In the genomic region with DNA sequence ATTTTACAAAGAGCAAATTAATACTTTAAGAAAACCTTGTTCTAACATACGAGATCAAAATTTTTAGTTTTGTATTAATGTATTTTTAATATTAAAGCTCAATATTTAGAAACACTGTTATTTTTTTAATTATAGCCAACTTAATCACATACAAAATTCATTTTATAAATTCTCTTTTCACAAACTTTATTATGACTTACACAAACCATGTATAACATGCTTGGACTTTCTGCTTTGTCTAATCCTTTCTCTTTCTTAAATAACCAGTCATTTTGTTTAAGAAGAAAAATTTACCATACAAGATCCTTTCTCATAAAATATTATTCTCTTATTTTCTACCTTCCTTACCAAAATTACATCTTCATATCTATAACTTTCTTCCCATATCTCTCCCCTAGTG, we compare ENCODE assay signal across 20 cellular contexts.
"Had no signal": no experiment of that assay in that cellular context is flagged by ENCODE, and none has a peak within 500 bp of the region (broad histone marks: within the 10 kb centered on the region; RNA-seq: fewer than 3 reads in every experiment).

No MANE protein-coding gene starts in this region.

- H3K27ac Mint-ChIP-seq: activated CD4-positive, alpha-beta T cell treated with anti-CD3 and anti-CD28 coated beads, Interleukin-2, amount 10 ng/mL, durations not matched to agents 7 days and 5 days; activated CD8-positive, alpha-beta T cell treated with anti-CD3 and anti-CD28 coated beads, Interleukin-2, amount 10 ng/mL, durations not matched to agents 7 days and 5 days; activated naive CD8-positive, alpha-beta T cell treated with anti-CD3 and anti-CD28 coated beads, Interleukin-2, amount 10 ng/mL, durations not matched to agents 7 days and 5 days; activated T-cell treated with anti-CD3 and anti-CD28 coated beads, Interleukin-2, amount 50 U/mL, for 24 hours; activated T-helper 2 cell treated with anti-CD3 and anti-CD28 coated beads, Interferon-gamma antibody, Interleukin-2, Interleukin-4, amounts not matched to agents 10 μg/mL and 5 μg/mL and 100 μg/mL, durations not matched to agents 14 hours and 24 hours and 36 hours; brain; naive thymus-derived CD4-positive, alpha-beta T cell had no signal

- H3K4me3 Mint-ChIP-seq: activated CD4-positive, alpha-beta T cell treated with anti-CD3 and anti-CD28 coated beads, Interleukin-2, amount 10 ng/mL, durations not matched to agents 7 days and 5 days; activated CD8-positive, alpha-beta T cell treated with anti-CD3 and anti-CD28 coated beads, Interleukin-2, amount 10 ng/mL, durations not matched to agents 7 days and 5 days; activated naive CD8-positive, alpha-beta T cell treated with anti-CD3 and anti-CD28 coated beads, Interleukin-2, amount 10 ng/mL, durations not matched to agents 7 days and 5 days; activated T-cell treated with anti-CD3 and anti-CD28 coated beads, Interleukin-2, amount 50 U/mL, for 24 hours; brain; naive thymus-derived CD4-positive, alpha-beta T cell had no signal

- H3K9me3 ChIP-seq: colonic mucosa had no signal

- H3K27ac ChIP-seq: colonic mucosa, ovary, psoas muscle, tibial artery had no signal

- DNase-seq: activated CD4-positive, alpha-beta T cell treated with anti-CD3 and anti-CD28 coated beads, Interleukin-2, amount 10 ng/mL, durations not matched to agents 7 days and 5 days; activated CD8-positive, alpha-beta T cell treated with anti-CD3 and anti-CD28 coated beads, Interleukin-2, amount 10 ng/mL, durations not matched to agents 7 days and 5 days; activated naive CD4-positive, alpha-beta T cell treated with Interleukin-2 at 50 U/mL for 16 hours; activated naive CD8-positive, alpha-beta T cell treated with anti-CD3 and anti-CD28 coated beads, Interleukin-2, amount 10 ng/mL, durations not matched to agents 7 days and 5 days; activated T-cell treated with anti-CD3 and anti-CD28 coated beads, Interleukin-2, amount 50 U/mL, for 24 hours; amygdala; caudate nucleus; colonic mucosa; left cardiac atrium; mesenchymal stem cell; naive thymus-derived CD4-positive, alpha-beta T cell; ovary; psoas muscle; right cardiac atrium; stimulated activated naive CD8-positive, alpha-beta T cell treated with anti-CD3 and anti-CD28 coated beads, Interleukin-15, Interleukin-2, amounts not matched to agents 100 U/mL and 50 U/mL, for 24 hours; substantia nigra; T-helper 9 cell; tibial artery had no signal

- H3K4me3 ChIP-seq: colonic mucosa, ovary, psoas muscle, tibial artery had no signal

- H3K4me1 Mint-ChIP-seq: activated CD4-positive, alpha-beta T cell treated with anti-CD3 and anti-CD28 coated beads, Interleukin-2, amount 10 ng/mL, durations not matched to agents 7 days and 5 days; activated naive CD8-positive, alpha-beta T cell treated with anti-CD3 and anti-CD28 coated beads, Interleukin-2, amount 10 ng/mL, durations not matched to agents 7 days and 5 days; brain; naive thymus-derived CD4-positive, alpha-beta T cell had no signal

- H3K27me3 Mint-ChIP-seq: activated naive CD8-positive, alpha-beta T cell treated with anti-CD3 and anti-CD28 coated beads, Interleukin-2, amount 10 ng/mL, durations not matched to agents 7 days and 5 days; activated T-cell treated with anti-CD3 and anti-CD28 coated beads, Interleukin-2, amount 50 U/mL, for 24 hours; brain had no signal

- H3K4me1 ChIP-seq: colonic mucosa, psoas muscle, tibial artery had no signal

- H3K36me3 ChIP-seq: colonic mucosa, ovary, tibial artery had no signal

- H3K36me3 Mint-ChIP-seq: brain had no signal
